Comparison of ENCODE assay signal across 1 cellular context in genomic region chr11:70435361-70435760, GRCh38.
TF ChIP-seq lines count a peak whose summit lies in the region.

No MANE protein-coding gene starts in this region.

TF ChIP-seq in HepG2, 621 proteins besides CTCF, POLR2A, EP300 and RAD21 (continued from another document):
- TF ChIP-seq ZBTB37 (CRISPR knock-in tag; IDR thresholded peaks at IDR 0.05): no peak
- TF ChIP-seq GRHL1 (CRISPR knock-in tag; conservative IDR thresholded peaks at IDR 0.05): no peak
